In genomic region chr2:214837466-214837865, GRCh38 we compare ENCODE assay signal across 23 cellular contexts.
"Had no signal": no experiment of that assay in that cellular context is flagged by ENCODE, and none has a peak within 500 bp of the region (broad histone marks: within the 10 kb centered on the region; RNA-seq: fewer than 3 reads in every experiment).

No MANE protein-coding gene starts in this region.

- DNase-seq: dermis blood vessel endothelial cell; effector memory CD4-positive, alpha-beta T cell; foreskin melanocyte; glutamatergic neuron; heart right ventricle; hippocampal formation; left ventricle myocardium superior; lower lobe of right lung; natural killer cell; occipital lobe; ovary; posterior cingulate gyrus; psoas muscle; right cardiac atrium; sigmoid colon; stimulated activated CD4-positive, alpha-beta T cell treated with anti-CD3 and anti-CD28 coated beads, Interleukin-2, amount 100 ng/mL, for 24 hours; stimulated activated CD4-positive, alpha-beta T cell treated with anti-CD3 and anti-CD28 coated beads, Interleukin-4, amount 100 ng/mL, for 24 hours; stimulated activated naive CD8-positive, alpha-beta T cell treated with anti-CD3 and anti-CD28 coated beads, Interleukin-15, Interleukin-2, amounts not matched to agents 100 U/mL and 50 U/mL, for 24 hours; substantia nigra; testis; tibial artery had no signal

- H3K9me3 ChIP-seq: lower lobe of right lung, ovary, psoas muscle, testis had no signal

- H3K4me3 ChIP-seq: coronary artery, esophagus muscularis mucosa, heart right ventricle, lower lobe of right lung, ovary, psoas muscle, sigmoid colon, testis, tibial artery had no signal

- H3K4me1 ChIP-seq: esophagus muscularis mucosa, heart right ventricle, lower lobe of right lung, psoas muscle, sigmoid colon, testis, tibial artery had no signal

- H3K27me3 ChIP-seq: esophagus muscularis mucosa, heart right ventricle, ovary, sigmoid colon, testis, tibial artery had no signal

- H3K36me3 ChIP-seq: esophagus muscularis mucosa, heart right ventricle, lower lobe of right lung, ovary, sigmoid colon, tibial artery had no signal
